In the genomic region with DNA sequence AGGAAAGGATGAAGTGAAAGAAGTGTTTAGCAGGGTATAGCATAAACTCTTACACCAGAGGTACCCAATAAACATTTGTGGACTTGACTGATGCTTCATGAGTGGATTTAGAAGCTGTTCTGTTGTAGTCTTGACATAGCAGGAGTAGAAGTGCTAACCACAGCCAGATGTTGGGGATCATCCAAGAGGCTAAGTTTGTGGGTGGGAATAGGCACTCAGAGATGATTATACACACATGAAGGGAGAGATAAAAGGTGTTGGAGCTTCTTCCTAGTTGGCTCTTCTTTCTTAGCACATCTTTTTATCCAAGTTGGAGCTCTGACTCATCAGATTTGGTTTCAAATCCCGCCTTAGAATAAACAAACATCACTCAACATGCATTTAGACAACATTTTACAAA, we compare ENCODE assay signal across 15 cellular contexts.
DNase-seq lines count a peak whose midpoint lies in the region; ATAC-seq and TF ChIP-seq lines count a peak whose summit lies in the region.
"Had no signal": no experiment of that assay in that cellular context is flagged by ENCODE, and none has a peak within 500 bp of the region (broad histone marks: within the 10 kb centered on the region; RNA-seq: fewer than 3 reads in every experiment).

No MANE protein-coding gene starts in this region.

- H3K27ac Mint-ChIP-seq in MCF 10A (ENCODE audit: low read depth, unreplicated experiment): peak overlapping the region; percentile 33
- H3K27ac Mint-ChIP-seq: naive B cell had no signal

- no peaks in the 10 kb centered on the region for H3K4me1 ChIP-seq in right cardiac atrium (ENCODE audit: control insufficient read depth, insufficient read depth, low read length)
- peaks cover 0 to 4% of the 10 kb centered on the region in 2 donors for H3K4me1 ChIP-seq in aorta (ENCODE audit: control insufficient read depth in 1 of 2, insufficient read depth in 2 of 2, low read length in 2 of 2)
- H3K4me1 ChIP-seq in psoas muscle: no peaks in the 10 kb centered on the region
- H3K4me1 ChIP-seq: sigmoid colon had no signal

- POLR2A ChIA-PET in MCF 10A (lab: Yijun Ruan, JAX): interaction anchor here (0.8 kb wide), 1 partner anchor 68 kb away, joined by 5 read pairs; no protein-coding TSS in a partner anchor

- TF ChIP-seq CTCF in MCF 10A (IDR thresholded peaks at IDR 0.05; ENCODE audit: unreplicated experiment) (no peak), psoas muscle (IDR thresholded peaks at IDR 0.05) (no peak)

- BruUV-seq in MCF 10A (replicated peaks; lab: Mats Ljungman, UMichigan): no TSS peak

- no peaks in the 10 kb centered on the region for H3K27me3 ChIP-seq in right cardiac atrium (ENCODE audit: control insufficient read depth, insufficient read depth)
- no peaks in the 10 kb centered on the region for H3K27me3 ChIP-seq in aorta (ENCODE audit: control insufficient read depth in 1 of 2, insufficient read depth in 2 of 2, low read length in 1 of 2)
- H3K27me3 ChIP-seq in psoas muscle (ENCODE audit: insufficient read depth in 3 of 3, low read length in 2 of 3): no peaks in the 10 kb centered on the region
- H3K27me3 ChIP-seq: sigmoid colon had no signal

- WGBS in right cardiac atrium: 58% methylated on average over 1 of the region's 1 CpG
- 78 to 93% methylated on average over 1 of the region's 1 CpG for WGBS in aorta, 2 donors
- WGBS in psoas muscle, 3 donors: 63 to 83% (median 72%) methylated on average over 1 of the region's 1 CpG

- H3K4me1 Mint-ChIP-seq in MCF 10A (ENCODE audit: insufficient read depth, unreplicated experiment): peaks cover 21% of the 10 kb centered on the region
- H3K4me1 Mint-ChIP-seq: central memory CD8-positive, alpha-beta T cell; naive B cell had no signal

- no peaks in the 10 kb centered on the region for H3K36me3 ChIP-seq in aorta (ENCODE audit: control insufficient read depth in 1 of 2, insufficient read depth in 2 of 2, low read length in 1 of 2)
- no peaks in the 10 kb centered on the region for H3K36me3 ChIP-seq in psoas muscle (ENCODE audit: insufficient read depth in 1 of 2, low read depth in 1 of 2)
- H3K36me3 ChIP-seq: sigmoid colon had no signal

- H3K9me3 ChIP-seq in right cardiac atrium (ENCODE audit: control insufficient read depth, low read length) (no peaks in the 10 kb centered on the region), aorta (ENCODE audit: control insufficient read depth, low read length) (no peaks in the 10 kb centered on the region), psoas muscle (no peaks in the 10 kb centered on the region)
- H3K9me3 ChIP-seq: sigmoid colon had no signal

- no peak overlapping the region for H3K27ac ChIP-seq in right cardiac atrium (ENCODE audit: low read length)
- no peak overlapping the region for H3K27ac ChIP-seq in aorta (ENCODE audit: low read depth in 1 of 2, low read length in 2 of 2)
- H3K27ac ChIP-seq in psoas muscle: no peak overlapping the region

- peak overlapping the region; percentile 2 for H3K4me3 Mint-ChIP-seq in MCF 10A (ENCODE audit: unreplicated experiment)
- H3K4me3 Mint-ChIP-seq: central memory CD8-positive, alpha-beta T cell; naive B cell had no signal

- intact Hi-C loops in MCF 10A (cut with micrococcal nuclease): no loop called here
- intact Hi-C loops in right cardiac atrium (cut with DNase I): no loop called here
- intact Hi-C loops in aorta (cut with DNase I): no loop called here
- intact Hi-C loops in psoas muscle (cut with DNase I): no loop called here

- ATAC-seq in right cardiac atrium (peak; percentile 34 to 49), aorta (ENCODE audit: low FRiP score) (peak; percentile 54), psoas muscle (no peak)

- H3K27me3 Mint-ChIP-seq in MCF 10A (ENCODE audit: insufficient read depth, unreplicated experiment): no peaks in the 10 kb centered on the region
- H3K27me3 Mint-ChIP-seq: central memory CD8-positive, alpha-beta T cell had no signal

- peak; percentile 57 for DNase-seq in HCEC 1CT
- peak; percentile 27 for DNase-seq in MCF 10A (ENCODE audit: unreplicated experiment)
- no peak for DNase-seq in right cardiac atrium
- DNase-seq in aorta: no peak
- no peak for DNase-seq in 8988T
- DNase-seq in mesenteric fat pad (ENCODE audit: low spot score): no peak
- DNase-seq in psoas muscle: no peak
- DNase-seq: activated CD4-positive, alpha-beta T cell treated with anti-CD3 and anti-CD28 coated beads, Interleukin-2, amount 50 U/mL, for 48 hours; activated effector memory CD4-positive, alpha-beta T cell treated with Interleukin-2 at 50 U/mL for 16 hours; DMS 273 treated with DMSO at 0.1 percent for 48 hours; erythroblast; naive B cell; NCI-H524 had no signal

- H3K36me3 Mint-ChIP-seq in MCF 10A (ENCODE audit: insufficient read depth, unreplicated experiment): no peaks in the 10 kb centered on the region
- H3K36me3 Mint-ChIP-seq: naive B cell had no signal

- CTCF ChIA-PET in MCF 10A (lab: Yijun Ruan, JAX): interaction anchor here (0.6 to 1.1 kb wide), 2 partner anchors 9 to 453 kb away, joined by 3 read pairs; no protein-coding TSS in a partner anchor

- H3K9me3 Mint-ChIP-seq in MCF 10A (ENCODE audit: unreplicated experiment): no peaks in the 10 kb centered on the region
- H3K9me3 Mint-ChIP-seq: central memory CD8-positive, alpha-beta T cell had no signal

- H3K4me3 ChIP-seq in right cardiac atrium (ENCODE audit: low read length) (no peak overlapping the region), aorta (ENCODE audit: low read length in 2 of 2) (no peak overlapping the region), psoas muscle (no peak overlapping the region)
- H3K4me3 ChIP-seq: sigmoid colon had no signal

Comparison
In these comparisons a context has a peak if more than half of its experiments do, and no peak if none do; other contexts are left out.
1. DNase-seq: peak in HCEC 1CT (single experiment) and MCF 10A (single experiment); none in right cardiac atrium (0 of 3), aorta (0 of 2), 8988T (single experiment), mesenteric fat pad (single experiment) and psoas muscle (0 of 2).
2. ATAC-seq: peak in right cardiac atrium (2 of 2) and aorta (single experiment); none in psoas muscle (0 of 4).